11 cellular contexts compared by ENCODE assay signal in the genomic region with DNA sequence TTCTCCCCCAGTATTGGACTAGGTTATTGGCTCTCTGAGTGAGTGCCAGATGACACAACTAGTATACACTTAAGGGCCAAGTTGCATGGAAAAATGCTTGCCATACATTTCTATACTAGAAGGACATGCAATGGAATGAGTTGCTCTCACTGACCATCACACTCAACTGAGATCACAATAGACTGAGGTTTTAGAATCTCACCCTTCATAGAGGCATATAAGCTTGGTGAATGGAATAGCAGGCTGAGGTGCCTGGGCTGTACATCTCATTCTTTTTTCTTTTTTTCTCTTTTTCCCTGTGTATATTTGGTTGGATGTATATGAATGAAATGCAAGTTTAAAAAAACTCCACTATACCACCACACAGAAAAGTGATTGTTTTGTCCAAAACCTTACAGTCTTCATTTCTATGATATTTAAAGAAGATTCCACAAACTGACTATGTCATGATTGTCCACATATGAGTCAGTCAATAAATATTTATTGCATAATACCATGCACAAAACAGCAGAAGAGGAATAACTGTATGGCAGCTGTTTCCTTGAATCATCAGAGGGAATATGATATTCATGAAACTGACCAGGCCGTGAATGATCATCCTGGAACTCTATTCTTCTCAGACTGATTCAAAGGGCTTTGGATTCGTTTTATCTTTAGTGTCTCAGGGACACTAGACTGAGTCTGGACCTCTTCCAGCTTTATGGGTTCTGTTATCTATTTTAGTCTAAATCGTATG.
DNase-seq lines count a peak whose midpoint lies in the region; ATAC-seq and TF ChIP-seq lines count a peak whose summit lies in the region.
"Had no signal": no experiment of that assay in that cellular context is flagged by ENCODE, and none has a peak within 500 bp of the region (broad histone marks: within the 10 kb centered on the region; RNA-seq: fewer than 3 reads in every experiment).

No MANE protein-coding gene starts in this region.

- 54 to 64% methylated on average over 3 of the region's 3 CpGs for WGBS in testis, 2 donors

- H3K9me3 ChIP-seq in testis: no peaks in the 10 kb centered on the region

- TF ChIP-seq POLR2A in testis (IDR thresholded peaks at IDR 0.05): no peak

- no peaks in the 10 kb centered on the region for H3K27me3 ChIP-seq in testis

- no peak for TF ChIP-seq CTCF in cardiac fibroblast (IDR thresholded peaks at IDR 0.05; ENCODE audit: low read depth, low read length)
- no peak for TF ChIP-seq CTCF in testis (IDR thresholded peaks at IDR 0.05)

- ATAC-seq in HG03460 (IDR thresholded peaks at IDR 0.05; ENCODE audit: unreplicated experiment): no peak
- ATAC-seq in GM19023 (IDR thresholded peaks at IDR 0.05; ENCODE audit: unreplicated experiment): no peak

- DNase-seq in COLO829 (ENCODE audit: low spot score) (peak; percentile 85), MV-4-11 (lab: John Stamatoyannopoulos, UW) (peak; percentile 39), cardiac fibroblast (ENCODE audit: low read depth in 2 of 2) (peak; percentile 80 to 95), myocyte (ENCODE audit: low read depth) (peak; percentile 95), testis (no peak)
- DNase-seq in activated CD8-positive, alpha-beta memory T cell treated with anti-CD3 and anti-CD28 coated beads, Interleukin-2, amount 50 U/mL, for 48 hours: no peak
- DNase-seq: DMS 273 treated with DMSO at 0.1 percent for 48 hours; stimulated activated CD4-positive, alpha-beta T cell treated with anti-CD3 and anti-CD28 coated beads, Interleukin-1b, Interleukin-23, amount 100 ng/mL, for 48 hours had no signal

- intact Hi-C loops in testis (cut with DNase I; ENCODE audit: low total_unique reads): no loop called here

- no peaks in the 10 kb centered on the region for H3K4me1 ChIP-seq in testis

- no peaks in the 10 kb centered on the region for H3K36me3 ChIP-seq in testis (ENCODE audit: low read depth, missing control alignments)

- H3K4me3 ChIP-seq in cardiac fibroblast (replicated peaks in 1 of 2; ENCODE audit: low read depth in 2 of 2, low read length in 2 of 2): no peak overlapping the region
- no peak overlapping the region for H3K4me3 ChIP-seq in testis

- no peak overlapping the region for H3K27ac ChIP-seq in testis
- H3K27ac ChIP-seq: VCaP had no signal

Comparison
In these comparisons a context has a peak if more than half of its experiments do, and no peak if none do; other contexts are left out.
1. DNase-seq: peak in COLO829 (single experiment), MV-4-11 (single experiment), cardiac fibroblast (2 of 2) and myocyte (single experiment); none in activated CD8-positive, alpha-beta memory T cell treated with anti-CD3 and anti-CD28 coated beads, Interleukin-2, amount 50 U/mL, for 48 hours (single experiment) and testis (single experiment).